1 cellular context compared by ENCODE assay signal in genomic region chr14:92253381-92253894, GRCh38.
TF ChIP-seq lines count a peak whose summit lies in the region.

No MANE protein-coding gene starts in this region.

TF ChIP-seq in HEK293, 187 proteins besides CTCF, POLR2A, EP300 and RAD21 (continued from another document):
- TF ChIP-seq PRDM2 (tag by site-specific recombination; IDR thresholded peaks at IDR 0.05; ENCODE audit: borderline replicate concordance) (no peak), ZNF48 (tag by site-specific recombination; IDR thresholded peaks at IDR 0.05) (no peak), ZSCAN4 (tag by site-specific recombination; IDR thresholded peaks at IDR 0.05) (no peak), ZNF280C (tag by site-specific recombination; IDR thresholded peaks at IDR 0.05) (no peak), GLI4 (tag by site-specific recombination; IDR thresholded peaks at IDR 0.05) (no peak), ZNF140 (tag by site-specific recombination; IDR thresholded peaks at IDR 0.05) (no peak), ZNF768 (tag by site-specific recombination; IDR thresholded peaks at IDR 0.05) (no peak), GLIS1 (tag by site-specific recombination; IDR thresholded peaks at IDR 0.05) (peak; percentile 95), REST (tag by site-specific recombination; IDR thresholded peaks at IDR 0.05) (no peak), ZNF513 (tag by site-specific recombination; IDR thresholded peaks at IDR 0.05) (no peak)
